ENCODE assay signal across 8 cellular contexts in the genomic region with DNA sequence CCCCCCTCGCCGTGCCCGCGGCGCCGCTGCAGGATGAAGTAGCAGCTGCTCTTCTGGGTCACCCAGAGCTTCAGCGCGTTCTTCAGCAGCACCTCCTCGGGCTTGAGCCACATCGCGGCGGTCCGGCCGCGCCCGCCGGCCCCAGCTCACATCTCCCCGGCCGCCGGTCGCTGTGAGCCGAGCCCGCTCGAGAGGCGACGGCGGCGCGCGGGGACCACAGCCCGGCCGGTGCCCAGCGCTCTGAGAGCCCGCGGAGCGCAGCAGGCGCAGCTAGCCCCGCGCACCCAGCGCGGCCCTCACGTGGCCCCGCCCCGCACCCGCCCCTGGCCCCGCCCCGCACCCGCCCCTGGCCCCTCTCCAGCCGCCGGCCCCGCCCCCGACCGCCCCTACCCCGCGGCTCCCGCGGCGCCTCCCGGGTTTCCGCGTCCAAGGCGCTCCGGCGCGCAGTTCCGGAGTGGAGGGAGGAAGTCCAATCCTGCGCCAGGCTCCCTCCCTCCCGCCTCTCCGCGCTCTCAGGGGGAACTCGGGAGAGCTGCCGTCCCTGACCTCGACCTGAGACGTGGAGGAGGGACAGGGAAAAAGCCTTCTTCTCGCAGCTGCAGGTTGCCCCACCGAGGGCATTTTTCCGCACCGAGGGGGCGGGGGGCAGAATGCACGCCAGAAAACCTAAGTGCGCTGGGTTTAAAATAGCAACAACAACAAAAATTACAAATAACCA. TPM values are rescaled to one million over a fixed set of nuclear protein-coding genes. Genes with fewer than 3 reads are reported as not detected.
DNase-seq lines count a peak whose midpoint lies in the region; ATAC-seq, FAIRE-seq and TF ChIP-seq lines count a peak whose summit lies in the region.

A gene (minus strand): TSS at position 242 of the 718 bp plus-strand sequence. CDS start 129 bp downstream, at position 113.

- H3K4me1 ChIP-seq in small intestine (ENCODE audit: control insufficient read depth in 2 of 2, insufficient read depth in 1 of 2, low read depth in 1 of 2, low read length in 1 of 2) = no peaks in the 10 kb centered on the region

- H3K9me3 ChIP-seq in small intestine (ENCODE audit: control insufficient read depth, low read depth) = no peaks in the 10 kb centered on the region

- DNase-seq in NCI-H2107 treated with DMSO at 0.1 percent for 48 hours (lab: John Stamatoyannopoulos, UW; ENCODE audit: unreplicated experiment) = peak; percentile 65
- DNase-seq in activated CD4-positive, CD25-positive, alpha-beta regulatory T cell (lab: John Stamatoyannopoulos, UW) = peak; percentile 26 to 53 (median 48)
- peak; percentile 49 for DNase-seq in central memory CD4-positive, alpha-beta T cell
- DNase-seq in inferior parietal cortex (ENCODE audit: extremely low spot score) = peak; percentile 62
- peak; percentile 87 for DNase-seq in small intestine
- no peak for DNase-seq in NK-92 (lab: John Stamatoyannopoulos, UW; ENCODE audit: unreplicated experiment)

- peak within 1 kb of the TSS; percentile 70 to 90 for H3K27ac ChIP-seq in small intestine (ENCODE audit: low read depth in 1 of 2, low read length in 1 of 2)

- WGBS in small intestine, 3 donors = 0 to 1% (median 1%) methylated on average over 33 to 81 of the region's 81 CpGs

- H3K4me3 ChIP-seq in small intestine (ENCODE audit: low read depth in 1 of 2, low read length in 2 of 2) = peak within 1 kb of the TSS; percentile 63 to 95

- no peaks in the 10 kb centered on the region for H3K36me3 ChIP-seq in small intestine (ENCODE audit: control insufficient read depth in 2 of 2, insufficient read depth in 2 of 2, low read length in 2 of 2)

- ATAC-seq in GM18505 (IDR thresholded peaks at IDR 0.05; ENCODE audit: unreplicated experiment) (peak; percentile 72), HG02870 (IDR thresholded peaks at IDR 0.05; ENCODE audit: unreplicated experiment) (peak; percentile 61)

- H3K27me3 ChIP-seq in small intestine (ENCODE audit: control insufficient read depth in 2 of 2, insufficient read depth in 2 of 2, low read length in 2 of 2) = no peaks in the 10 kb centered on the region

- no peak for TF ChIP-seq POLR2A in GM18505 (IDR thresholded peaks at IDR 0.05; ENCODE audit: borderline replicate concordance, extremely low read depth, insufficient read depth, insufficient read length)

- FAIRE-seq in small intestine (lab: Jason Lieb, UNC) = no peak

RNA-seq across cellular contexts. Expression of the gene that starts here (rescaled TPM):
- 100 to 1,000 TPM in 1 of 3 donors, 10 to 100 TPM in 2; 12.6 to 113 (median 43.0) TPM for polyA plus RNA-seq in small intestine
